Comparison of ENCODE assay signal across 8 cellular contexts in genomic region chr11:9003573-9004309, GRCh38. TPM values are rescaled to one million over a fixed set of nuclear protein-coding genes. Genes with fewer than 3 reads are reported as not detected.
A peak's percentile ranks its signal among the peaks of the same experiment; 100 is the strongest.
DNase-seq lines count a peak whose midpoint lies in the region; ATAC-seq lines count a peak whose summit lies in the region.

Gene NRIP3, minus strand, starts transcription at chr11:9004001. Its CDS starts 66 bp downstream, at chr11:9003935.

- peak within 1 kb of the TSS; percentile 65 for H3K4me3 Mint-ChIP-seq in activated CD4-positive, alpha-beta T cell treated with anti-CD3 and anti-CD28 coated beads for 36 hours

- intact Hi-C loops in activated CD4-positive, alpha-beta T cell treated with anti-CD3 and anti-CD28 coated beads for 36 hours (cut with DNase I, micrococcal nuclease): loop anchor here (1.0 to 5.0 kb wide), 11 partner anchors 39 to 1304 kb away; partner anchors contain the start of genes ADM (in 1 of the 2), IPO7 (in 1 of the 2), TMEM9B (in 1 of the 2) and ZNF143 (in 1 of the 2)

- H3K4me1 Mint-ChIP-seq in activated CD4-positive, alpha-beta T cell treated with anti-CD3 and anti-CD28 coated beads for 36 hours: peaks cover 27% of the 10 kb centered on the region

- DNase-seq in NCI-H82 (lab: John Stamatoyannopoulos, UW): peak; percentile 75
- no peak for DNase-seq in NCI-H82 treated with DMSO at 0.1 percent for 48 hours (lab: John Stamatoyannopoulos, UW; ENCODE audit: unreplicated experiment)
- peak; percentile 59 for DNase-seq in NCI-H146 treated with DMSO at 0.1 percent for 48 hours (lab: John Stamatoyannopoulos, UW; ENCODE audit: unreplicated experiment)
- peak; percentile 82 for DNase-seq in activated CD4-positive, alpha-beta T cell treated with anti-CD3 and anti-CD28 coated beads for 36 hours
- DNase-seq in cerebellar cortex (ENCODE audit: low spot score): peak; percentile 74
- peak; percentile 2 for DNase-seq in kidney glomerular epithelial cell (lab: John Stamatoyannopoulos, UW)
- DNase-seq in stimulated activated CD4-positive, alpha-beta T cell treated with anti-CD3 and anti-CD28 coated beads, Interleukin-12 subunit alpha, Interleukin-12 subunit beta, amount 100 ng/mL, for 48 hours (ENCODE audit: low read depth in 2 of 3, low spot score in 1 of 3): peak; percentile 36 to 55 (median 40)

- H3K27ac Mint-ChIP-seq in activated CD4-positive, alpha-beta T cell treated with anti-CD3 and anti-CD28 coated beads for 36 hours: peak within 1 kb of the TSS; percentile 38

- H3K9me3 Mint-ChIP-seq in activated CD4-positive, alpha-beta T cell treated with anti-CD3 and anti-CD28 coated beads for 36 hours (ENCODE audit: low read depth): no peaks in the 10 kb centered on the region

- H3K36me3 Mint-ChIP-seq in activated CD4-positive, alpha-beta T cell treated with anti-CD3 and anti-CD28 coated beads for 36 hours (ENCODE audit: low read depth): no peaks in the 10 kb centered on the region

- CTCF ChIA-PET in activated CD4-positive, alpha-beta T cell treated with anti-CD3 and anti-CD28 coated beads for 36 hours (lab: Charles Lee): interaction anchor here (0.6 to 2.4 kb wide), 4 partner anchors 12 to 579 kb away, joined by 3 to 14 read pairs (median 4); no protein-coding TSS in a partner anchor

- POLR2A ChIA-PET in activated CD4-positive, alpha-beta T cell treated with anti-CD3 and anti-CD28 coated beads for 36 hours (lab: Charles Lee): interaction anchor here (0.6 to 1.1 kb wide), 3 partner anchors 40 to 136 kb away, joined by 3 to 4 read pairs (median 3); partner anchors contain the start of gene TMEM9B

- H3K27me3 Mint-ChIP-seq in activated CD4-positive, alpha-beta T cell treated with anti-CD3 and anti-CD28 coated beads for 36 hours: peaks cover 34% of the 10 kb centered on the region

- peak; percentile 41 for ATAC-seq in activated CD4-positive, alpha-beta T cell treated with anti-CD3 and anti-CD28 coated beads for 36 hours
- no peak for ATAC-seq in GM18861 (IDR thresholded peaks at IDR 0.05; ENCODE audit: unreplicated experiment)

RNA-seq across cellular contexts. Expression of gene NRIP3, which starts in this region (rescaled TPM):
- total RNA-seq in activated CD4-positive, alpha-beta T cell treated with anti-CD3 and anti-CD28 coated beads for 36 hours: 1 to 10 TPM; 2.1 to 2.2 TPM
